Comparison of ENCODE assay signal across 10 cellular contexts in the genomic region with DNA sequence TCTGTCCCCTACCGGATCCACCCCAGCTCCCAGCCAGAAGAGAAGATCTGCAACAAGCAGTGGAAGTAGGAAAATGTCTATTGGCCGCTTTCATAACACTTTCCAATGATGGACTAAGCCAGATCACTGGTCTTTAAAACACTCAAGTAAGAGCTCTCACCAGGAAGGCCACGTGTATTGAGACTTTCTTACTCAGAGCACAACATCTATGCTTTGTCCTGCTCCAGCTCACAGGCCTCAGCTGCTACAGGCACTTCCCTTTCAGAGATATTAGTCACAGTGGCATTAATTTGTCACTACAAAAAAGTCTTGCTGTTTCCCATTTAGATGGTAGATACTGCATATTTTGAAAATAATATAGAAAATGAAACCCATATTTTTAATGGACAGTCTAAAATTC.
DNase-seq lines count a peak whose midpoint lies in the region; ATAC-seq and TF ChIP-seq lines count a peak whose summit lies in the region.
"Had no signal": no experiment of that assay in that cellular context is flagged by ENCODE, and none has a peak within 500 bp of the region (broad histone marks: within the 10 kb centered on the region; RNA-seq: fewer than 3 reads in every experiment).

No MANE protein-coding gene starts in this region.

- intact Hi-C loops in left ventricle myocardium superior (cut with micrococcal nuclease), result no loop called here

- H3K27ac ChIP-seq in epithelial cell of prostate, result peak overlapping the region; percentile 7

- no peak overlapping the region for H3K4me3 ChIP-seq in GM12865 (ENCODE audit: low read depth, low read length)

- TF ChIP-seq CTCF in GM12865 (IDR thresholded peaks at IDR 0.05; ENCODE audit: insufficient read depth, low read depth, low read length, missing control alignments), result no peak

- peak; percentile 77 for ATAC-seq in GM21390 (IDR thresholded peaks at IDR 0.05; ENCODE audit: unreplicated experiment)
- ATAC-seq in HG03354 (IDR thresholded peaks at IDR 0.05; ENCODE audit: poor library complexity, severe bottlenecking, unreplicated experiment), result peak; percentile 92
- no peak for ATAC-seq in left ventricle myocardium superior
- ATAC-seq: naive thymus-derived CD8-positive, alpha-beta T cell had no signal

- DNase-seq in GM12865 (ENCODE audit: low read depth) (peak; percentile 51), epithelial cell of prostate (ENCODE audit: low read depth, low spot score) (no peak), OCI-M1 (lab: John Stamatoyannopoulos, UW) (no peak), left ventricle myocardium superior (no peak), SW480 (ENCODE audit: low spot score) (no peak), islet precursor cell (no peak)
- DNase-seq: activated B cell treated with CpG ODN at 0.5 μM for 24 hours; naive thymus-derived CD8-positive, alpha-beta T cell had no signal
